16 cellular contexts compared by ENCODE assay signal in the genomic region with DNA sequence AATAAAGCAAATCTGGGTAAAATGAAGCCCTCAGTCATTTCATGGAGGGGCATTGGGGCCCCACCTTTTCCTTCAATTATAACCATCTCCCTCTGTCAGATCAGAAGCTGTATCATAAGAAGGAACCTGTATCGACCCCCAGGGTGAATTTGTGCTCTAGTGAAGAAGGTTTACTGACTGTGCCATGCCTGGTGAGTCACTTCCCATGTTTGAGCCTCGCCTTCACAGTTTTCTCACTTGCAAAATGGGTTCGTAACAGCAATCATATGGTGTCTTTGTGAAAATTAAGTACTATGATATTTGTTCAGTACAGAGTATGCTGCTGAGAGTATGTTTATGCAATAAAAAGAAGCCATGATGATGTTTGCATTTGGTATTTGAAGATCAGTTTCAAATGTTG.
DNase-seq lines count a peak whose midpoint lies in the region; ATAC-seq, FAIRE-seq and TF ChIP-seq lines count a peak whose summit lies in the region.
"Had no signal": no experiment of that assay in that cellular context is flagged by ENCODE, and none has a peak within 500 bp of the region (broad histone marks: within the 10 kb centered on the region; RNA-seq: fewer than 3 reads in every experiment).

No MANE protein-coding gene starts in this region.

- TF ChIP-seq CTCF in keratinocyte (optimal IDR thresholded peaks at IDR 0.05 in 1 of 3, IDR thresholded peaks at IDR 0.05 in 1 of 3, conservative IDR thresholded peaks at IDR 0.05 in 1 of 3; ENCODE audit: extremely low read depth in 1 of 3, insufficient read depth in 2 of 3, low read length in 3 of 3) (no peak), HFFc6 (IDR thresholded peaks at IDR 0.05) (no peak)

- peak overlapping the region; percentile 23 for H3K27ac ChIP-seq in keratinocyte (ENCODE audit: control insufficient read depth, insufficient read depth, low read length)
- H3K27ac ChIP-seq: 22Rv1 had no signal

- DNase-seq in DMS53 (lab: John Stamatoyannopoulos, UW): peak; percentile 46
- no peak for DNase-seq in DMS53 treated with DMSO at 0.1 percent for 48 hours (lab: John Stamatoyannopoulos, UW; ENCODE audit: unreplicated experiment)
- peak; percentile 97 for DNase-seq in NCI-H69 (lab: John Stamatoyannopoulos, UW)
- DNase-seq in effector memory CD8-positive, alpha-beta T cell: peak in 1 of 3 experiments; percentile 14
- DNase-seq in keratinocyte (ENCODE audit: low read depth, low spot score): no peak
- no peak for DNase-seq in HFFc6
- DNase-seq: Caco-2; CD4-positive, CD25-positive, alpha-beta regulatory T cell; DMS79; H7; NCI-H1048; NCI-H524 treated with DMSO at 0.1 percent for 48 hours had no signal

- H3K36me3 ChIP-seq in keratinocyte (ENCODE audit: control insufficient read depth in 2 of 2, extremely low read depth in 1 of 2, insufficient read depth in 2 of 2, low read length in 2 of 2): no peaks in the 10 kb centered on the region

- no peak overlapping the region for H2AFZ ChIP-seq in keratinocyte (ENCODE audit: control insufficient read depth, low read length)

- no peaks in the 10 kb centered on the region for H3K79me2 ChIP-seq in keratinocyte (ENCODE audit: control insufficient read depth, insufficient read depth, low read length)

- no peak overlapping the region for H3K4me3 Mint-ChIP-seq in effector memory CD8-positive, alpha-beta T cell
- H3K4me3 Mint-ChIP-seq in HFFc6: no peak overlapping the region
- H3K4me3 Mint-ChIP-seq: B cell; CD4-positive, CD25-positive, alpha-beta regulatory T cell had no signal

- no peaks in the 10 kb centered on the region for H3K9me3 ChIP-seq in keratinocyte (ENCODE audit: control insufficient read depth, low read depth, low read length)
- H3K9me3 ChIP-seq: Caco-2 had no signal

- peak overlapping the region in 1 of 2 donors; percentile 77 for H3K27ac Mint-ChIP-seq in effector memory CD8-positive, alpha-beta T cell
- no peak overlapping the region for H3K27ac Mint-ChIP-seq in HFFc6
- H3K27ac Mint-ChIP-seq: B cell; CD4-positive, CD25-positive, alpha-beta regulatory T cell had no signal

- H3K27me3 ChIP-seq in keratinocyte (ENCODE audit: control insufficient read depth, extremely low read depth, insufficient read depth, low read length): no peaks in the 10 kb centered on the region

- H3K4me1 Mint-ChIP-seq in effector memory CD8-positive, alpha-beta T cell (ENCODE audit: low read depth in 2 of 2): peaks cover 6 to 34% of the 10 kb centered on the region in 2 donors
- H3K4me1 Mint-ChIP-seq in HFFc6 (ENCODE audit: low read depth): no peaks in the 10 kb centered on the region
- H3K4me1 Mint-ChIP-seq: B cell; CD4-positive, CD25-positive, alpha-beta regulatory T cell had no signal

- peak; percentile 60 for FAIRE-seq in keratinocyte (lab: Jason Lieb, UNC)

- H3K27me3 Mint-ChIP-seq in effector memory CD8-positive, alpha-beta T cell: peaks cover 11 to 16% of the 10 kb centered on the region in 2 donors
- H3K27me3 Mint-ChIP-seq in HFFc6 (ENCODE audit: insufficient read depth): no peaks in the 10 kb centered on the region; the same call in 1 of the 2 replicates
- H3K27me3 Mint-ChIP-seq: B cell; CD4-positive, CD25-positive, alpha-beta regulatory T cell had no signal

- H3K4me1 ChIP-seq in keratinocyte (ENCODE audit: control insufficient read depth, extremely low read depth, insufficient read depth, low read length): peaks cover 28% of the 10 kb centered on the region
- H3K4me1 ChIP-seq: Caco-2 had no signal

- no peaks in the 10 kb centered on the region for H3K36me3 Mint-ChIP-seq in effector memory CD8-positive, alpha-beta T cell (ENCODE audit: insufficient read depth)
- H3K36me3 Mint-ChIP-seq in HFFc6 (ENCODE audit: low read depth): 0 out of 2 replicates have a peak, but pooled peaks cover 5% of the 10 kb centered on the region
- H3K36me3 Mint-ChIP-seq: CD4-positive, CD25-positive, alpha-beta regulatory T cell had no signal

- H3K9ac ChIP-seq in keratinocyte (ENCODE audit: control insufficient read depth, extremely low read depth, insufficient read depth, low read length): no peak overlapping the region

- H3K9me1 ChIP-seq in keratinocyte (ENCODE audit: control insufficient read depth, extremely low read depth, insufficient read depth, low read length): no peaks in the 10 kb centered on the region

- H3K4me2 ChIP-seq in keratinocyte (ENCODE audit: control insufficient read depth, extremely low read depth, insufficient read depth, low read depth, low read length): peak overlapping the region; percentile 65

- no peaks in the 10 kb centered on the region for H4K20me1 ChIP-seq in keratinocyte (ENCODE audit: control insufficient read depth, extremely low read depth, insufficient read depth, low read length)

- dilution Hi-C loops in keratinocyte (cut with MboI; ENCODE audit: extremely low pct_ligation_motif_present, low sequenced_read_pairs): no loop called here

- H3K4me3 ChIP-seq in keratinocyte (ENCODE audit: control insufficient read depth in 2 of 3, extremely low read depth in 1 of 3, insufficient read depth in 2 of 3, low read depth in 1 of 3, low read length in 3 of 3): no peak overlapping the region

- no peaks in the 10 kb centered on the region for H3K9me3 Mint-ChIP-seq in effector memory CD8-positive, alpha-beta T cell
- peaks cover 52% of the 10 kb centered on the region for H3K9me3 Mint-ChIP-seq in HFFc6

- peak; percentile 47 for ATAC-seq in effector memory CD8-positive, alpha-beta T cell (replicated peaks)
- no peak for ATAC-seq in HG02938 (IDR thresholded peaks at IDR 0.05; ENCODE audit: unreplicated experiment)
- ATAC-seq in SK-N-SH treated with all-trans-retinoic acid at 6 μM for 48 hours: no peak

TF ChIP-seq in SK-N-SH treated with all-trans-retinoic acid at 6 μM for 48 hours, 23 proteins besides CTCF, POLR2A, EP300 and RAD21:
- TF ChIP-seq BACH2 (CRISPR knock-in tag; IDR thresholded peaks at IDR 0.05; ENCODE audit: borderline replicate concordance) (no peak), CSDC2 (CRISPR knock-in tag; IDR thresholded peaks at IDR 0.05) (no peak)

Comparison
In these comparisons a context has a peak if more than half of its experiments do, and no peak if none do; other contexts are left out.
1. DNase-seq: peak in DMS53 (single experiment) and NCI-H69 (single experiment); none in DMS53 treated with DMSO at 0.1 percent for 48 hours (single experiment), keratinocyte (single experiment) and HFFc6 (single experiment).